In genomic region chr3:127410678-127411077, GRCh38 we compare ENCODE assay signal across 18 cellular contexts.
"Had no signal": no experiment of that assay in that cellular context is flagged by ENCODE, and none has a peak within 500 bp of the region (broad histone marks: within the 10 kb centered on the region; RNA-seq: fewer than 3 reads in every experiment).

No MANE protein-coding gene starts in this region.

- H3K27ac Mint-ChIP-seq: activated CD4-positive, alpha-beta T cell treated with anti-CD3 and anti-CD28 coated beads, Interleukin-2, amount 10 ng/mL, durations not matched to agents 24 days and 14 days; activated CD8-positive, alpha-beta T cell treated with anti-CD3 and anti-CD28 coated beads, Interleukin-2, amount 10 ng/mL, durations not matched to agents 7 days and 5 days; activated naive CD8-positive, alpha-beta T cell treated with anti-CD3 and anti-CD28 coated beads, Interleukin-2, amount 10 ng/mL, durations not matched to agents 7 days and 5 days; activated T-helper 1 cell treated with anti-CD3 and anti-CD28 coated beads, Interleukin-12 subunit alpha, Interleukin-12 subunit beta, Interleukin-2, Interleukin-4 antibody, amounts not matched to agents 30 ng/mL and 10 ng/mL and 1 ng/mL, durations not matched to agents 14 hours and 24 hours and 36 hours; naive thymus-derived CD8-positive, alpha-beta T cell had no signal

- ATAC-seq: activated CD8-positive, alpha-beta T cell treated with anti-CD3 and anti-CD28 coated beads, Interleukin-2, amount 10 ng/mL, durations not matched to agents 7 days and 5 days; naive thymus-derived CD8-positive, alpha-beta T cell had no signal

- DNase-seq: activated CD4-positive, alpha-beta T cell treated with anti-CD3 and anti-CD28 coated beads, Interleukin-2, amount 10 ng/mL, durations not matched to agents 24 days and 14 days; activated CD8-positive, alpha-beta T cell treated with anti-CD3 and anti-CD28 coated beads, Interleukin-2, amount 10 ng/mL, durations not matched to agents 7 days and 5 days; activated naive CD4-positive, alpha-beta T cell treated with Interleukin-2 at 50 U/mL for 16 hours; activated naive CD8-positive, alpha-beta T cell treated with anti-CD3 and anti-CD28 coated beads, Interleukin-2, amount 10 ng/mL, durations not matched to agents 7 days and 5 days; amygdala; foreskin melanocyte; glutamatergic neuron; hypothalamus; mesenchymal stem cell; naive thymus-derived CD8-positive, alpha-beta T cell; retina; stimulated activated CD4-positive, alpha-beta T cell treated with anti-CD3 and anti-CD28 coated beads, Interleukin-15, amount 100 ng/mL, for 24 hours; stimulated activated CD4-positive, alpha-beta T cell treated with anti-CD3 and anti-CD28 coated beads, Interleukin-4, amount 100 ng/mL, for 1 hour; T-helper 1 cell; T1000; trophoblast cell had no signal

- H3K9me3 ChIP-seq: stomach had no signal

- H3K4me1 Mint-ChIP-seq: activated CD4-positive, alpha-beta T cell treated with anti-CD3 and anti-CD28 coated beads, Interleukin-2, amount 10 ng/mL, durations not matched to agents 24 days and 14 days; activated naive CD8-positive, alpha-beta T cell treated with anti-CD3 and anti-CD28 coated beads, Interleukin-2, amount 10 ng/mL, durations not matched to agents 7 days and 5 days had no signal

- H3K36me3 Mint-ChIP-seq: activated naive CD8-positive, alpha-beta T cell treated with anti-CD3 and anti-CD28 coated beads, Interleukin-2, amount 10 ng/mL, durations not matched to agents 7 days and 5 days; naive thymus-derived CD8-positive, alpha-beta T cell had no signal

- H3K4me3 Mint-ChIP-seq: activated CD4-positive, alpha-beta T cell treated with anti-CD3 and anti-CD28 coated beads, Interleukin-2, amount 10 ng/mL, durations not matched to agents 24 days and 14 days; activated CD8-positive, alpha-beta T cell treated with anti-CD3 and anti-CD28 coated beads, Interleukin-2, amount 10 ng/mL, durations not matched to agents 7 days and 5 days; activated naive CD8-positive, alpha-beta T cell treated with anti-CD3 and anti-CD28 coated beads, Interleukin-2, amount 10 ng/mL, durations not matched to agents 7 days and 5 days; activated T-helper 1 cell treated with anti-CD3 and anti-CD28 coated beads, Interleukin-12 subunit alpha, Interleukin-12 subunit beta, Interleukin-2, Interleukin-4 antibody, amounts not matched to agents 30 ng/mL and 10 ng/mL and 1 ng/mL, durations not matched to agents 14 hours and 24 hours and 36 hours; naive thymus-derived CD8-positive, alpha-beta T cell had no signal
